In the genomic region with DNA sequence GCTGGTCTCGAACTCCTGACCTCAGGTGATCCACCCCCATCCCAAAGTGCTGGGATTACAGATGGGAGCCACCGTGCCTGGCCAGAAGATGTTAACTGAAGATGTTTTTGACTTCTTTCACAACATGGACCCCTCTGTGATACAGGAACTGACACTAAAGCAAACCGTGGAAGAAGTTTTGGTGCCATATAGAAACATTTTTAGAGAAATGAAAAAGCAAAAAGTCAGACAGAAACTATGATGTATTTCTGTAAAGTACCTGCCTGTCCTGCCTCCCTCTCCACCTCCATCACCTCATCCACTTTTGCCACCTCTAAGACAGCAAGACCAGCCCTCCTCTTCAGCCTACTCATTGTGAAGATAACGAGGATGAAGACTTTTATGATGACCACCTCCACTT, we compare ENCODE assay signal across 21 cellular contexts.
"Had no signal": no experiment of that assay in that cellular context is flagged by ENCODE, and none has a peak within 500 bp of the region (broad histone marks: within the 10 kb centered on the region; RNA-seq: fewer than 3 reads in every experiment).

No MANE protein-coding gene starts in this region.

- H3K36me3 Mint-ChIP-seq: naive B cell had no signal

- H3K27ac ChIP-seq: heart left ventricle, pancreas, tibial artery, upper lobe of left lung, uterus had no signal

- H3K4me1 Mint-ChIP-seq: naive B cell, nephron had no signal

- ATAC-seq: heart left ventricle, left colon, left ventricle myocardium superior, pancreas, right cardiac atrium had no signal

- H3K27ac Mint-ChIP-seq: naive B cell; nephron; progenitor cell of endocrine pancreas; stimulated activated naive CD8-positive, alpha-beta T cell treated with anti-CD3 and anti-CD28 coated beads, Interleukin-15, Interleukin-2, amounts not matched to agents 100 ng/mL and 50 ng/mL, for 24 hours had no signal

- H3K4me3 Mint-ChIP-seq: naive B cell; nephron; stimulated activated naive CD8-positive, alpha-beta T cell treated with anti-CD3 and anti-CD28 coated beads, Interleukin-15, Interleukin-2, amounts not matched to agents 100 ng/mL and 50 ng/mL, for 24 hours had no signal

- H3K9me3 Mint-ChIP-seq: stimulated activated naive CD8-positive, alpha-beta T cell treated with anti-CD3 and anti-CD28 coated beads, Interleukin-15, Interleukin-2, amounts not matched to agents 100 ng/mL and 50 ng/mL, for 24 hours had no signal

- H3K27me3 Mint-ChIP-seq: progenitor cell of endocrine pancreas had no signal

- H3K27me3 ChIP-seq: heart left ventricle, pancreas, tibial artery, upper lobe of left lung, uterus had no signal

- DNase-seq: effector CD8-positive, alpha-beta T cell; foreskin melanocyte; heart left ventricle; hippocampal formation; left colon; left ventricle myocardium superior; mesenchymal stem cell; midbrain; naive B cell; occipital lobe; pancreas; right cardiac atrium; small intestine; stimulated activated CD4-positive, alpha-beta T cell treated with anti-CD3 and anti-CD28 coated beads, Interleukin-12 subunit alpha, Interleukin-12 subunit beta, amount 100 ng/mL, for 4 hours; tibial artery; upper lobe of left lung; uterus had no signal

- H3K4me3 ChIP-seq: heart left ventricle, lung, pancreas, tibial artery, upper lobe of left lung, uterus had no signal

- FAIRE-seq: pancreas, small intestine had no signal
